In genomic region chr10:80433134-80433533, GRCh38 we compare ENCODE assay signal across 1 cellular context.
TF ChIP-seq lines count a peak whose summit lies in the region.

No MANE protein-coding gene starts in this region.

TF ChIP-seq in HepG2, 621 proteins besides CTCF, POLR2A, EP300 and RAD21:
- TF ChIP-seq CREM (IDR thresholded peaks at IDR 0.05) (no peak), CREM (CRISPR knock-in tag; IDR thresholded peaks at IDR 0.05) (no peak), ATF7 (IDR thresholded peaks at IDR 0.05) (peak; percentile 76), ATF7 (CRISPR knock-in tag; IDR thresholded peaks at IDR 0.05) (no peak), JUN (CRISPR knock-in tag; IDR thresholded peaks at IDR 0.05) (no peak), CREB1 (IDR thresholded peaks at IDR 0.05) (0 out of 2 replicates have a peak, but pooled peaks have one; percentile 18), CREB1 (CRISPR knock-in tag; IDR thresholded peaks at IDR 0.05) (no peak), ZNF562 (CRISPR knock-in tag; IDR thresholded peaks at IDR 0.05; ENCODE audit: borderline replicate concordance) (no peak)
